ENCODE assay signal across 17 cellular contexts in the genomic region with DNA sequence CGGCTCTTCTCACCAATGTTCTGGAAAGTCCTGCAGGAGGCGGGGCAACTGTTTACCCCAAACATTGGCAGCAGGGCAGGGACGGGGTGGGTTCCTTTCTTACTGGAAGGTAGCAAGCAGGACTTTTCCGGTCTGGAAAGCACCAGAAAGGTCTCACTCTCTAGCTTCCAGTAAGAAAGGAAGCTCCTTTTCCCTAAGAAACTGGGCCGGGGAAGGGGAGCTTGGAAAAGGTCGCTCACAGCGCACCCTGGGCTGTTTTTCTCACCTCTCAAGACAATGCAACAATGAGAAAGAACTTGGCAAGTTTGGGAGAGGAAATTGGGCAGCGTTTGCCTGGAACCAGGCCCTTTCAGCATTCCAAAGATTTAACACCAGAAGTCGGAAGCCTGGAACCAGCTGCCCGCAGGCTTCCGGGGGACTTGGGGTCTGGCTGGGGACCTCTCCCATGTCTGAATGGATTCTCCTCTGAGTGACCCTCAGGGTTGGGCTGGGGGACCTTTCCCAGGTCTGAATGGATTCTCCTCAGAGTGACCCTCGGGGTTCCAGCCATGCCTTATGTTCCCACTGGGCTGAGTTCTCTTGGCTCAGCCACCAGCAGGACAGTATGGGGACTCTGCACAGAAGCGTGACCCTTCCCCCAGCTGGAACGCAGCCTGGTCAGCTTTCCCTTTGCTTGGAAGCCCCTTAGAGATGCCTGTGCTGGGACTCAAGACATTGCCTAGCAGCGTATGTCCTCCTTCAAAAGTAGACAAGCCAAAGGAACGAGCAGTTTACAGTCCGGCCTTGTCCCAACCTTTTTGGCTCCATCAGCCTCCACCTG.
DNase-seq lines count a peak whose midpoint lies in the region; ATAC-seq and TF ChIP-seq lines count a peak whose summit lies in the region.
"Had no signal": no experiment of that assay in that cellular context is flagged by ENCODE, and none has a peak within 500 bp of the region (broad histone marks: within the 10 kb centered on the region; RNA-seq: fewer than 3 reads in every experiment).

No MANE protein-coding gene starts in this region.

- H4K20me1 ChIP-seq in GM23338 (replicated peaks; ENCODE audit: insufficient read depth) = peaks cover 18% of the 10 kb centered on the region

- H3K4me1 ChIP-seq in GM23338 (ENCODE audit: insufficient read depth) = no peaks in the 10 kb centered on the region

- no peak overlapping the region for H3K4me3 Mint-ChIP-seq in GM23338
- H3K4me3 Mint-ChIP-seq: activated T-helper 17 cell treated with anti-CD3 and anti-CD28 coated beads, Interleukin-2, amount 50 U/mL, for 72 hours; type B pancreatic cell had no signal

- H3K4me3 ChIP-seq in dorsolateral prefrontal cortex (peak overlapping the region in 13 of 59 donors; percentile 7 to 70 (median 60)), skin epidermis (no peak overlapping the region), GM23338 (no peak overlapping the region), brain microvascular endothelial cell (ENCODE audit: low read depth, low read length) (no peak overlapping the region)
- H3K4me3 ChIP-seq: cardiac muscle cell, K562 had no signal

- H3K27ac ChIP-seq in dorsolateral prefrontal cortex = peak overlapping the region in 57 of 59 donors; percentile 1 to 89 (median 68)
- H3K27ac ChIP-seq in skin epidermis = peak overlapping the region in 17 of 21 experiments; percentile 10 to 81 (median 56)
- no peak overlapping the region for H3K27ac ChIP-seq in GM23338 (ENCODE audit: low read depth)
- no peak overlapping the region for H3K27ac ChIP-seq in brain microvascular endothelial cell
- H3K27ac ChIP-seq: cardiac muscle cell had no signal

- H3K36me3 ChIP-seq in GM23338 (ENCODE audit: insufficient read depth) = no peaks in the 10 kb centered on the region
- peaks cover 10% of the 10 kb centered on the region for H3K36me3 ChIP-seq in brain microvascular endothelial cell (replicated peaks)

- intact Hi-C loops in dorsolateral prefrontal cortex (cut with DNase I) = no loop called here

- H3K4me2 ChIP-seq in GM23338 = no peak overlapping the region

- no peak for TF ChIP-seq CTCF in dorsolateral prefrontal cortex (IDR thresholded peaks at IDR 0.05 in 54 of 56, conservative IDR thresholded peaks at IDR 0.05 in 2 of 56; ENCODE audit: low read depth in 1 of 56, partially characterized antibody in 56 of 56)
- TF ChIP-seq CTCF in GM23338 (conservative IDR thresholded peaks at IDR 0.05; ENCODE audit: low read depth in 2 of 2) = no peak
- no peak for TF ChIP-seq CTCF in brain microvascular endothelial cell (IDR thresholded peaks at IDR 0.05; ENCODE audit: low read depth, low read length, missing control alignments)

- peak; percentile 21 for ATAC-seq in left lobe of liver
- ATAC-seq in GM23338 = no peak
- no peak for ATAC-seq in GM18498 (IDR thresholded peaks at IDR 0.05; ENCODE audit: unreplicated experiment)
- no peak for ATAC-seq in HG03280 (IDR thresholded peaks at IDR 0.05; ENCODE audit: unreplicated experiment)
- ATAC-seq: activated T-helper 17 cell treated with anti-CD3 and anti-CD28 coated beads, Interleukin-2, amount 50 U/mL, for 72 hours; K562 had no signal

- H3K27me3 Mint-ChIP-seq in GM23338 (ENCODE audit: insufficient read depth, low read depth, poor library complexity) = peaks cover 3% of the 10 kb centered on the region
- H3K27me3 Mint-ChIP-seq: activated T-helper 17 cell treated with anti-CD3 and anti-CD28 coated beads, Interleukin-2, amount 50 U/mL, for 72 hours; type B pancreatic cell had no signal

- peaks cover 3% of the 10 kb centered on the region; the same call in 1 of the 2 replicates for H3F3A ChIP-seq in GM23338 (replicated peaks; ENCODE audit: low read depth)

- no peak overlapping the region for H2AFZ ChIP-seq in GM23338

- no peaks in the 10 kb centered on the region for H3K9me3 Mint-ChIP-seq in GM23338
- H3K9me3 Mint-ChIP-seq: activated T-helper 17 cell treated with anti-CD3 and anti-CD28 coated beads, Interleukin-2, amount 50 U/mL, for 72 hours; type B pancreatic cell had no signal

- no peaks in the 10 kb centered on the region for H3K4me1 Mint-ChIP-seq in GM23338

- H3K36me3 Mint-ChIP-seq in GM23338 (ENCODE audit: low read depth) = peaks cover 23% of the 10 kb centered on the region

- H3K79me2 ChIP-seq in GM23338 (replicated peaks; ENCODE audit: insufficient read depth) = peaks cover 9% of the 10 kb centered on the region

- DNase-seq in G401 (ENCODE audit: low spot score) (peak; percentile 27), dorsolateral prefrontal cortex (peak in 1 of 10 donors; percentile 65), left lobe of liver (ENCODE audit: low spot score) (no peak), GM23338 (ENCODE audit: low spot score) (no peak), brain microvascular endothelial cell (no peak)
- DNase-seq: DMS 273 treated with DMSO at 0.1 percent for 48 hours, NCI-H1694, NCI-H526 treated with DMSO at 0.1 percent for 48 hours, small intestine, T-helper 9 cell had no signal

- H3K27ac Mint-ChIP-seq in GM23338 = no peak overlapping the region

- H3K27me3 ChIP-seq in dorsolateral prefrontal cortex (no peaks in the 10 kb centered on the region), GM23338 (ENCODE audit: insufficient read depth) (no peaks in the 10 kb centered on the region), brain microvascular endothelial cell (replicated peaks) (no peaks in the 10 kb centered on the region)
- H3K27me3 ChIP-seq: cardiac muscle cell had no signal

- no peaks in the 10 kb centered on the region for H3K9me2 ChIP-seq in GM23338 (ENCODE audit: insufficient read depth)

- in situ Hi-C loops in G401 (cut with HindIII; ENCODE audit: low sequenced_read_pairs) = no loop called here
- in situ Hi-C loops in brain microvascular endothelial cell (cut with HindIII; ENCODE audit: low pct_ligation_motif_present, low sequenced_read_pairs) = no loop called here

TF ChIP-seq in GM23338, 12 proteins besides CTCF, POLR2A, EP300 and RAD21:
- TF ChIP-seq ZNF331 (CRISPR knock-in tag; IDR thresholded peaks at IDR 0.05; ENCODE audit: low read depth) (no peak), ZNF114 (CRISPR knock-in tag; IDR thresholded peaks at IDR 0.05) (no peak), CREB1 (CRISPR knock-in tag; IDR thresholded peaks at IDR 0.05; ENCODE audit: low read depth) (no peak)
- TF ChIP-seq, protein P1, sequence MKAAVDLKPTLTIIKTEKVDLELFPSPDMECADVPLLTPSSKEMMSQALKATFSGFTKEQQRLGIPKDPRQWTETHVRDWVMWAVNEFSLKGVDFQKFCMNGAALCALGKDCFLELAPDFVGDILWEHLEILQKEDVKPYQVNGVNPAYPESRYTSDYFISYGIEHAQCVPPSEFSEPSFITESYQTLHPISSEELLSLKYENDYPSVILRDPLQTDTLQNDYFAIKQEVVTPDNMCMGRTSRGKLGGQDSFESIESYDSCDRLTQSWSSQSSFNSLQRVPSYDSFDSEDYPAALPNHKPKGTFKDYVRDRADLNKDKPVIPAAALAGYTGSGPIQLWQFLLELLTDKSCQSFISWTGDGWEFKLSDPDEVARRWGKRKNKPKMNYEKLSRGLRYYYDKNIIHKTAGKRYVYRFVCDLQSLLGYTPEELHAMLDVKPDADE (IDR thresholded peaks at IDR 0.05) = no peak
- TF ChIP-seq, protein P2, sequence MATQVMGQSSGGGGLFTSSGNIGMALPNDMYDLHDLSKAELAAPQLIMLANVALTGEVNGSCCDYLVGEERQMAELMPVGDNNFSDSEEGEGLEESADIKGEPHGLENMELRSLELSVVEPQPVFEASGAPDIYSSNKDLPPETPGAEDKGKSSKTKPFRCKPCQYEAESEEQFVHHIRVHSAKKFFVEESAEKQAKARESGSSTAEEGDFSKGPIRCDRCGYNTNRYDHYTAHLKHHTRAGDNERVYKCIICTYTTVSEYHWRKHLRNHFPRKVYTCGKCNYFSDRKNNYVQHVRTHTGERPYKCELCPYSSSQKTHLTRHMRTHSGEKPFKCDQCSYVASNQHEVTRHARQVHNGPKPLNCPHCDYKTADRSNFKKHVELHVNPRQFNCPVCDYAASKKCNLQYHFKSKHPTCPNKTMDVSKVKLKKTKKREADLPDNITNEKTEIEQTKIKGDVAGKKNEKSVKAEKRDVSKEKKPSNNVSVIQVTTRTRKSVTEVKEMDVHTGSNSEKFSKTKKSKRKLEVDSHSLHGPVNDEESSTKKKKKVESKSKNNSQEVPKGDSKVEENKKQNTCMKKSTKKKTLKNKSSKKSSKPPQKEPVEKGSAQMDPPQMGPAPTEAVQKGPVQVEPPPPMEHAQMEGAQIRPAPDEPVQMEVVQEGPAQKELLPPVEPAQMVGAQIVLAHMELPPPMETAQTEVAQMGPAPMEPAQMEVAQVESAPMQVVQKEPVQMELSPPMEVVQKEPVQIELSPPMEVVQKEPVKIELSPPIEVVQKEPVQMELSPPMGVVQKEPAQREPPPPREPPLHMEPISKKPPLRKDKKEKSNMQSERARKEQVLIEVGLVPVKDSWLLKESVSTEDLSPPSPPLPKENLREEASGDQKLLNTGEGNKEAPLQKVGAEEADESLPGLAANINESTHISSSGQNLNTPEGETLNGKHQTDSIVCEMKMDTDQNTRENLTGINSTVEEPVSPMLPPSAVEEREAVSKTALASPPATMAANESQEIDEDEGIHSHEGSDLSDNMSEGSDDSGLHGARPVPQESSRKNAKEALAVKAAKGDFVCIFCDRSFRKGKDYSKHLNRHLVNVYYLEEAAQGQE (IDR thresholded peaks at IDR 0.05; ENCODE audit: unreplicated experiment) = no peak

Comparison
In these comparisons a context has a peak if more than half of its experiments do, and no peak if none do; other contexts are left out.
1. H3K27ac ChIP-seq: peak in dorsolateral prefrontal cortex (57 of 59) and skin epidermis (17 of 21); none in GM23338 (single experiment) and brain microvascular endothelial cell (single experiment).